ENCODE assay signal across 27 cellular contexts in genomic region chr7:118969370-118969769, GRCh38.
"Had no signal": no experiment of that assay in that cellular context is flagged by ENCODE, and none has a peak within 500 bp of the region (broad histone marks: within the 10 kb centered on the region; RNA-seq: fewer than 3 reads in every experiment).

No MANE protein-coding gene starts in this region.

- H3K9me3 ChIP-seq: ovary, psoas muscle, right lobe of liver, sigmoid colon, suprapubic skin, testis, transverse colon, upper lobe of right lung, uterus had no signal

- H3K27me3 ChIP-seq: neural progenitor cell, ovary, right lobe of liver, sigmoid colon, suprapubic skin, testis, tibial artery, transverse colon, upper lobe of right lung, uterus had no signal

- H3K4me3 ChIP-seq: neural progenitor cell, ovary, psoas muscle, right lobe of liver, sigmoid colon, suprapubic skin, testis, tibial artery, transverse colon, upper lobe of right lung, uterus had no signal

- H3K79me2 ChIP-seq: parathyroid adenoma had no signal

- H3K36me3 ChIP-seq: neural progenitor cell, ovary, right lobe of liver, sigmoid colon, suprapubic skin, tibial artery, transverse colon, upper lobe of right lung, uterus had no signal

- H3K4me2 ChIP-seq: neural progenitor cell had no signal

- H3K4me1 ChIP-seq: neural progenitor cell, parathyroid adenoma, psoas muscle, right lobe of liver, sigmoid colon, suprapubic skin, testis, tibial artery, transverse colon, upper lobe of right lung, uterus had no signal

- DNase-seq: naive thymus-derived CD8-positive, alpha-beta T cell; nephron progenitor cell; occipital lobe; ovary; posterior cingulate gyrus; psoas muscle; right cardiac atrium; right lobe of liver; sigmoid colon; small intestine; stimulated activated CD4-positive, alpha-beta T cell treated with anti-CD3 and anti-CD28 coated beads, Interleukin-15, amount 100 ng/mL, for 24 hours; stimulated activated CD4-positive, alpha-beta T cell treated with anti-CD3 and anti-CD28 coated beads, Interleukin-2, amount 100 ng/mL, for 24 hours; stimulated activated CD4-positive, alpha-beta T cell treated with anti-CD3 and anti-CD28 coated beads, Interleukin-2, amount 100 ng/mL, for 48 hours; stimulated activated CD4-positive, alpha-beta T cell treated with anti-CD3 and anti-CD28 coated beads, Interleukin-4, amount 100 ng/mL, for 4 hours; stimulated activated CD8-positive, alpha-beta memory T cell treated with anti-CD3 and anti-CD28 coated beads, Interleukin-4, amount 100 ng/mL, for 48 hours; stimulated activated naive CD4-positive, alpha-beta T cell; stimulated activated naive CD8-positive, alpha-beta T cell treated with anti-CD3 and anti-CD28 coated beads, Interleukin-15, amount 100 ng/mL, for 72 hours; stimulated activated naive CD8-positive, alpha-beta T cell treated with anti-CD3 and anti-CD28 coated beads, Interleukin-15, Interleukin-2, amounts not matched to agents 100 U/mL and 50 U/mL, for 24 hours; substantia nigra; testis; tibial artery; transverse colon; upper lobe of right lung; uterus had no signal

- H2AFZ ChIP-seq: neural progenitor cell, parathyroid adenoma had no signal

- H3K27ac ChIP-seq: neural progenitor cell, ovary, parathyroid adenoma, psoas muscle, right lobe of liver, sigmoid colon, suprapubic skin, testis, tibial artery, transverse colon, upper lobe of right lung, uterus had no signal

- H3K9ac ChIP-seq: neural progenitor cell, parathyroid adenoma had no signal
